ENCODE assay signal across 8 cellular contexts in the genomic region with DNA sequence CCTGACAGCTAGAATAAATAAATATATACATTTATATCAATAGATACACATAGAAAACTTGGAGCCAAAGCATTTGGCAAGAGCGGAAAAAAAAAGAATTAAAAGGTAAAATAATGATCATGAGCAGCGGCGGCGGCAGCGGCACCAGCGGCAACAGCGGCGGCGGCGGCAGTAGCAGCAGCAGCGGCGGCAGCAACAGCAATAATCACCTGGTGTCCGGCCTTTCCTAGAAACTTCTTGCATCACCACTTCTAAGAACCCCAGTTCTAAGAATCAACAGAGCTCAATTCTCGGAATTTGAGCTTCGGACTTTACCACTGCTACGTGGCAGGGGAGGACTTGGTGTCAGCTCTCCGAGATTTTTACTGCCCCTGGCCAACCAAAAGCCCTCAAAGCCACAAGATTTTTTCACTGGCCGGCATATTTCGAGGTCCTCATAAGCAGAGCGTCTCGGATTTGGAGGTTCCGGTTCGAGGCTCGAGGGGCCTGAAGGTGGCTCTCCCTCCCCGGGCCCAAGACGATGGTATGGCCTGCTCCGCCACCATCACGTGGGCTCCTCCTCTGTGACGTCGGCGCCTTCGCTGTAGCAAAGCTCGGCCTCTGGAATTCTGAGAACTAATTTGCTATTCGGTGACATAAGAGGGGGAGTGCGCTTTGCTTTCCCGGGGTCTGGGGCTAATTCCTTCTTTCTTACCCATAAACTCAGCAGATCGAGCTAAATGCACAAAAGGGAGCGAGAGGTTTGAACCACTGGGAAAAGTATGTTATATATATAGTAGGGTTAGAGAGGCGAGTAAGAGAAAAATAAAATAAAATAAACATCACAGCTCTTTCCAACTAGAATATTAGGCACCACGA. TPM values are rescaled to one million over a fixed set of nuclear protein-coding genes. Genes with fewer than 3 reads are reported as not detected.
A peak's percentile ranks its signal among the peaks of the same experiment; 100 is the strongest.
DNase-seq lines count a peak whose midpoint lies in the region; ATAC-seq and TF ChIP-seq lines count a peak whose summit lies in the region.

Gene BCL6, minus strand, starts transcription at position 268 of the 858 bp plus-strand sequence. CDS start 11,775 bp downstream, outside the sequence.

- peak; percentile 84 for DNase-seq in BE2C
- DNase-seq in NCI-H774 (lab: John Stamatoyannopoulos, UW) = peak; percentile 99
- DNase-seq in activated CD4-positive, alpha-beta T cell treated with anti-CD3 and anti-CD28 coated beads, Interleukin-2, amount 50 U/mL, for 24 hours (ENCODE audit: low read depth in 1 of 2, low spot score in 1 of 2) = peak; percentile 85 to 86
- DNase-seq in dedifferentiated amniotic fluid mesenchymal stem cell (ENCODE audit: extremely low spot score) = peak; percentile 98
- DNase-seq in left kidney (ENCODE audit: low read depth, low spot score) = peak; percentile 98
- DNase-seq in stimulated activated CD4-positive, alpha-beta T cell treated with anti-CD3 and anti-CD28 coated beads, Interleukin-1b, Interleukin-23, amount 100 ng/mL, for 4 hours (ENCODE audit: low read depth in 2 of 2) = peak; percentile 72 to 81

- H3K4me3 ChIP-seq in BE2C (ENCODE audit: low read depth, low read length) = peak within 1 kb of the TSS; percentile 75

- ATAC-seq in GM19397 (IDR thresholded peaks at IDR 0.05; ENCODE audit: unreplicated experiment) (peak; percentile 80), HG03571 (IDR thresholded peaks at IDR 0.05; ENCODE audit: unreplicated experiment) (peak; percentile 59)

- H3K36me3 ChIP-seq in BE2C = no peaks in the 10 kb centered on the region

- H3K27me3 ChIP-seq in BE2C = peaks cover 3% of the 10 kb centered on the region; the same call in 1 of the 2 replicates

- no peaks in the 10 kb centered on the region for H3K9me3 ChIP-seq in BE2C

- H3K4me1 ChIP-seq in BE2C = no peaks in the 10 kb centered on the region; the same call in 1 of the 2 replicates

- no peak for TF ChIP-seq CTCF in BE2C (IDR thresholded peaks at IDR 0.05; ENCODE audit: low read depth, low read length)

RNA-seq across cellular contexts. Expression of gene BCL6, which starts in this region (rescaled TPM):
- 1.2 TPM for polyA plus RNA-seq in BE2C (2012; ENCODE audit: insufficient read depth, insufficient read length, low read depth)

Comparison
In these comparisons a context has a peak if more than half of its experiments do, and no peak if none do; other contexts are left out.
1. Peak in every context shown above with its lines: DNase-seq, ATAC-seq and H3K4me3 ChIP-seq.